Comparison of ENCODE assay signal across 8 cellular contexts in genomic region chr2:217988014-217988839, GRCh38. TPM values are rescaled to one million over a fixed set of nuclear protein-coding genes. Genes with fewer than 3 reads are reported as not detected.
DNase-seq lines count a peak whose midpoint lies in the region; ATAC-seq and TF ChIP-seq lines count a peak whose summit lies in the region.

No MANE protein-coding gene starts in this region.

- DNase-seq in CD1c-positive myeloid dendritic cell (ENCODE audit: extremely low spot score), result peak; percentile 85
- peak; percentile 82 for DNase-seq in GM23248
- peak; percentile 94 for DNase-seq in NCI-H2196 (lab: John Stamatoyannopoulos, UW; ENCODE audit: unreplicated experiment)
- peak; percentile 30 to 48 for DNase-seq in activated CD4-positive, alpha-beta T cell treated with anti-CD3 and anti-CD28 coated beads, Interleukin-2, amount 50 U/mL, for 24 hours (ENCODE audit: low read depth in 1 of 2, low spot score in 1 of 2)
- DNase-seq in effector CD8-positive, alpha-beta T cell (lab: John Stamatoyannopoulos, UW), result peak; percentile 15
- peak; percentile 89 to 98 for DNase-seq in lower leg skin (ENCODE audit: low spot score in 2 of 2)
- peak; percentile 28 to 69 (median 40) for DNase-seq in stimulated activated CD4-positive, alpha-beta T cell treated with anti-CD3 and anti-CD28 coated beads, TNF-alpha, amount 100 ng/mL, for 24 hours (ENCODE audit: low read depth in 3 of 3)

- TF ChIP-seq CTCF in lower leg skin (IDR thresholded peaks at IDR 0.05), result peak in 2 of 3 donors; percentile 30

- H3K27ac ChIP-seq in GM23248, result peak overlapping the region; percentile 33

- peak overlapping the region; percentile 37 for H3K4me2 ChIP-seq in GM23248 (ENCODE audit: unreplicated experiment)

- H3K36me3 ChIP-seq in GM23248 (ENCODE audit: low read depth), result peaks cover 10% of the 10 kb centered on the region; the same call in 1 of the 2 replicates

- H3K4me1 ChIP-seq in GM23248 (ENCODE audit: insufficient read depth), result peaks cover 23% of the 10 kb centered on the region

- no peak overlapping the region for H2AFZ ChIP-seq in GM23248

- peaks cover 16% of the 10 kb centered on the region for H3F3A ChIP-seq in GM23248 (ENCODE audit: insufficient read depth)

- H3K9me3 ChIP-seq in GM23248 (ENCODE audit: low read depth), result no peaks in the 10 kb centered on the region

- TF ChIP-seq POLR2A in lower leg skin (IDR thresholded peaks at IDR 0.05), result no peak

- H3K79me2 ChIP-seq in GM23248 (ENCODE audit: insufficient read depth), result peaks cover 100% of the 10 kb centered on the region

- no peaks in the 10 kb centered on the region for H3K27me3 ChIP-seq in GM23248 (replicated peaks; ENCODE audit: insufficient read depth)

- H3K4me3 ChIP-seq in GM23248 (no peak overlapping the region), lower leg skin (ENCODE audit: low read depth, poor library complexity, severe bottlenecking) (no peak overlapping the region)

- in situ Hi-C loops in GM23248 (cut with MboI), result loop anchor here (10.0 kb wide), 1 partner anchor 203 kb away; no protein-coding TSS in a partner anchor

- intact Hi-C loops in lower leg skin (cut with DNase I; ENCODE audit: low total_unique reads), result loop anchor here (1.0 to 5.0 kb wide), 2 partner anchors 101 to 197 kb away; no protein-coding TSS in a partner anchor

- ATAC-seq in HG03460 (IDR thresholded peaks at IDR 0.05; ENCODE audit: unreplicated experiment), result no peak

- 15 to 17% methylated on average over 12 to 13 of the region's 13 CpGs for WGBS in GM23248 (ENCODE audit: low coverage in 1 of 2, low lambda C conversion rate in 2 of 2, missing lambda C conversion rate in 2 of 2), 2 experiments
- 7 to 14% methylated on average over 13 of the region's 13 CpGs for WGBS in lower leg skin, 2 donors

- no peaks in the 10 kb centered on the region for H3K9me2 ChIP-seq in GM23248 (ENCODE audit: insufficient read depth)

- H3K9ac ChIP-seq in GM23248, result peak overlapping the region; percentile 39

- 0 out of 2 replicates have a peak, but pooled peaks cover 5% of the 10 kb centered on the region for H4K20me1 ChIP-seq in GM23248 (ENCODE audit: insufficient read depth)

RNA-seq across cellular contexts. Expression of gene TNS1, which starts 14.6 kb away (rescaled TPM):
- total RNA-seq in GM23248 (2014; rRNA removed; shearing (Covaris generic)), result 99.3 and 104 TPM in 2 replicates
- 78.6 and 81.6 TPM in 2 replicates for polyA plus RNA-seq in GM23248 (2016; fragmentation: Nextera tagmentation; extraction: Ambion mirVana)
- 100 to 1,000 TPM in 2 of 4 donors, 10 to 100 TPM in 2; 57.7 to 120 (median 95.7) TPM for total RNA-seq in lower leg skin

Comparison
In these comparisons a context has a peak if more than half of its experiments do, and no peak if none do; other contexts are left out.
1. DNase-seq: peak in every context shown above with its lines; median percentile 94 in NCI-H2196; 94 in lower leg skin; 85 in CD1c-positive myeloid dendritic cell; 82 in GM23248; 40 in stimulated activated CD4-positive, alpha-beta T cell treated with anti-CD3 and anti-CD28 coated beads, TNF-alpha, amount 100 ng/mL, for 24 hours; 39 in activated CD4-positive, alpha-beta T cell treated with anti-CD3 and anti-CD28 coated beads, Interleukin-2, amount 50 U/mL, for 24 hours; 15 in effector CD8-positive, alpha-beta T cell.